8 cellular contexts compared by ENCODE assay signal in the genomic region with DNA sequence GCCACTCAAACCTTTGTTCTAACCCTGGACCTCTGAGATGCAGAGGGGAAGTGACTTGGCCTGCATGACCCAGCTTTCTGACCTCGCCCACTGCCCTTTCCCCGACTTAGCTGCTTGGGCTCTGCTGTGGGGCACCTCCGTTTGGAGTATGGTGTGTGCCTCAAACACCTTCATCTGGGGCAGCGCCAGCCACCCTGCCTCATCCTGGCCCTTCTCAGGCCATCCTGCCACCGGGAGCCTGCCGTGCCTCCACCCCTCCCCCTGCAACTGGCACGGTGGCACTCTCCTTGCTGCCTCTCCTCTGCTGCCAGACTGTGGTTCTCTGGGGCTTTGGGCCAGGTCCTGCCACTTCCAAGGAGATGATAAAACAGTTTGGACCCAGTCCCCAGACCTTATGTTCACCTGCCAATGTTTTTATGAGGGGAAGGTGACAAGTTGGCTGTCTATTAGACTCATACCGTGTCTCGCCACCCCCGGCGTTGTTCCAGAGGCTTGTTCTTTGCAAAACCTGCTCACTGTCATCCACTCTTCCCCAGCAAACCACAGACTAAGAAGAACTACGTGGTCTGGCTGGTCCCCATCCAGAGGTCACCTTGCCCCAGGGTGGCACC. TPM values are rescaled to one million over a fixed set of nuclear protein-coding genes. Genes with fewer than 3 reads are reported as not detected.
DNase-seq lines count a peak whose midpoint lies in the region; ATAC-seq and TF ChIP-seq lines count a peak whose summit lies in the region.

No MANE protein-coding gene starts in this region.

- peak overlapping the region; percentile 7; the same call in 1 of the 2 replicates for H3K9ac ChIP-seq in MM.1S (ENCODE audit: low read length)

- H3K36me3 ChIP-seq in MM.1S (replicated peaks; ENCODE audit: insufficient read depth, low read length) (no peaks in the 10 kb centered on the region), muscle layer of duodenum (ENCODE audit: control insufficient read depth in 1 of 2, insufficient read depth in 2 of 2, low read length in 2 of 2) (no peaks in the 10 kb centered on the region)

- H3K4me2 ChIP-seq in MM.1S (ENCODE audit: low read depth, low read length), result peak overlapping the region; percentile 92; the same call in 1 of the 2 replicates

- no peaks in the 10 kb centered on the region; the same call in 1 of the 2 replicates for H4K20me1 ChIP-seq in MM.1S (ENCODE audit: insufficient read depth, low read length)

- H3K9me3 ChIP-seq in MM.1S (replicated peaks; ENCODE audit: insufficient read depth, low read length), result no peaks in the 10 kb centered on the region
- no peaks in the 10 kb centered on the region for H3K9me3 ChIP-seq in muscle layer of duodenum (ENCODE audit: control insufficient read depth in 1 of 2, low read length in 2 of 2)

- peak in 8 of 14 donors; percentile 25 to 76 (median 36) for DNase-seq in C1 segment of cervical spinal cord (lab: John Stamatoyannopoulos, UW)
- no peak for DNase-seq in MM.1S
- no peak for DNase-seq in ureter (ENCODE audit: low spot score)

- H3K9me2 ChIP-seq in MM.1S (replicated peaks; ENCODE audit: insufficient read depth, low read length), result no peaks in the 10 kb centered on the region

- TF ChIP-seq CTCF in MM.1S (IDR thresholded peaks at IDR 0.05; ENCODE audit: low read length), result no peak

- H3K27me3 ChIP-seq in MM.1S (replicated peaks; ENCODE audit: insufficient read depth, low read length) (no peaks in the 10 kb centered on the region), muscle layer of duodenum (ENCODE audit: low read depth, low read length) (no peaks in the 10 kb centered on the region)

- H2AFZ ChIP-seq in MM.1S (ENCODE audit: low read length), result no peak overlapping the region

- H3K27ac ChIP-seq in MM.1S (ENCODE audit: low read length) (no peak overlapping the region), cingulate gyrus (ENCODE audit: low read depth, low read length) (peak overlapping the region; percentile 31), muscle layer of duodenum (ENCODE audit: low read length) (peak overlapping the region; percentile 13)

- peaks cover 49% of the 10 kb centered on the region for H3K4me1 ChIP-seq in MM.1S (ENCODE audit: low read length)
- H3K4me1 ChIP-seq in muscle layer of duodenum (ENCODE audit: control insufficient read depth in 1 of 2, insufficient read depth in 2 of 2, low read length in 2 of 2), result peaks cover 50 to 60% of the 10 kb centered on the region in 2 donors

- ATAC-seq in GM18517 (IDR thresholded peaks at IDR 0.05; ENCODE audit: unreplicated experiment), result no peak
- ATAC-seq in activated CD4-positive, CD25-positive, alpha-beta regulatory T cell treated with anti-CD3 and anti-CD28 coated beads, Interleukin-2, amount 50 U/mL, for 24 hours, result no peak
- ATAC-seq in HG03045 (IDR thresholded peaks at IDR 0.05; ENCODE audit: unreplicated experiment), result no peak

- peaks cover 27% of the 10 kb centered on the region for H3K79me2 ChIP-seq in MM.1S (ENCODE audit: low read length)

- H3F3A ChIP-seq in MM.1S (ENCODE audit: insufficient read depth, low read length), result peaks cover 32% of the 10 kb centered on the region

- H3K4me3 ChIP-seq in MM.1S (ENCODE audit: low read length), result no peak overlapping the region; the same call in 1 of the 2 replicates
- H3K4me3 ChIP-seq in muscle layer of duodenum (ENCODE audit: low read depth in 1 of 2, low read length in 2 of 2), result no peak overlapping the region

RNA-seq across cellular contexts. Expression of a gene that starts 32.2 kb away (rescaled TPM):
- total RNA-seq in ureter, result 19.4 TPM

Comparison
In these comparisons a context has a peak if more than half of its experiments do, and no peak if none do; other contexts are left out.
1. DNase-seq: peak in C1 segment of cervical spinal cord (8 of 14); none in MM.1S (single experiment) and ureter (single experiment).